ENCODE assay signal across 1 cellular context in genomic region chr12:69354561-69355187, GRCh38.
TF ChIP-seq lines count a peak whose summit lies in the region.

No MANE protein-coding gene starts in this region.

TF ChIP-seq in HepG2, 621 proteins besides CTCF, POLR2A, EP300 and RAD21 (continued from another document and continues in another):
- TF ChIP-seq ZNF770 (CRISPR knock-in tag; IDR thresholded peaks at IDR 0.05), result 0 out of 2 replicates have a peak, but pooled peaks have one; percentile 10
- TF ChIP-seq ZNF75D (CRISPR knock-in tag; IDR thresholded peaks at IDR 0.05; ENCODE audit: borderline replicate concordance), result no peak
- TF ChIP-seq ZNF543 (CRISPR knock-in tag; IDR thresholded peaks at IDR 0.05), result 0 out of 2 replicates have a peak, but pooled peaks have one; percentile 41
- no peak for TF ChIP-seq LRRFIP1 (CRISPR knock-in tag; conservative IDR thresholded peaks at IDR 0.05)
- no peak for TF ChIP-seq LBX2 (CRISPR knock-in tag; IDR thresholded peaks at IDR 0.05; ENCODE audit: borderline replicate concordance)
- TF ChIP-seq ZFP82 (CRISPR knock-in tag; IDR thresholded peaks at IDR 0.05; ENCODE audit: borderline replicate concordance), result no peak; the same call in 1 of the 2 replicates
- TF ChIP-seq TBX2 (CRISPR knock-in tag; IDR thresholded peaks at IDR 0.05; ENCODE audit: borderline replicate concordance), result peak; percentile 28; the same call in 1 of the 2 replicates
- no peak for TF ChIP-seq BCLAF1 (IDR thresholded peaks at IDR 0.05)
- TF ChIP-seq GATAD2A (CRISPR knock-in tag; IDR thresholded peaks at IDR 0.05), result peak; percentile 38; the same call in 1 of the 2 replicates
- TF ChIP-seq HNRNPK (IDR thresholded peaks at IDR 0.05; ENCODE audit: low read depth, low read length, poor library complexity, severe bottlenecking), result peak; percentile 11
- TF ChIP-seq ZNF710 (CRISPR knock-in tag; IDR thresholded peaks at IDR 0.05; ENCODE audit: borderline replicate concordance), result peak; percentile 91
- TF ChIP-seq NFIC (IDR thresholded peaks at IDR 0.05; ENCODE audit: low read length), result peak; percentile 75
- peak; percentile 56 for TF ChIP-seq THAP11 (CRISPR knock-in tag; IDR thresholded peaks at IDR 0.05)
- no peak for TF ChIP-seq MNT (IDR thresholded peaks at IDR 0.05)
- peak; percentile 49; the same call in 1 of the 2 replicates for TF ChIP-seq ZNF569 (CRISPR knock-in tag; IDR thresholded peaks at IDR 0.05; ENCODE audit: borderline replicate concordance)
- 0 out of 2 replicates have a peak, but pooled peaks have one; percentile 38 for TF ChIP-seq KLF6 (CRISPR knock-in tag; IDR thresholded peaks at IDR 0.05)
- no peak for TF ChIP-seq STAT6 (CRISPR knock-in tag; IDR thresholded peaks at IDR 0.05; ENCODE audit: borderline replicate concordance)
- no peak for TF ChIP-seq ZNF382 (CRISPR knock-in tag; IDR thresholded peaks at IDR 0.05; ENCODE audit: borderline replicate concordance)
- TF ChIP-seq SATB2 (CRISPR knock-in tag; IDR thresholded peaks at IDR 0.05), result peak; percentile 90
- no peak for TF ChIP-seq GPBP1L1 (CRISPR knock-in tag; IDR thresholded peaks at IDR 0.05)
- TF ChIP-seq ZNF567 (CRISPR knock-in tag; IDR thresholded peaks at IDR 0.05; ENCODE audit: borderline replicate concordance), result no peak; the same call in 1 of the 2 replicates
- TF ChIP-seq KDM3A (CRISPR knock-in tag; IDR thresholded peaks at IDR 0.05; ENCODE audit: low read depth), result no peak
- no peak for TF ChIP-seq DNMT3B (CRISPR knock-in tag; conservative IDR thresholded peaks at IDR 0.05)
- peak; percentile 99 for TF ChIP-seq AFF4 (CRISPR knock-in tag; IDR thresholded peaks at IDR 0.05)
- TF ChIP-seq NR2F1 (CRISPR knock-in tag; IDR thresholded peaks at IDR 0.05), result no peak
- TF ChIP-seq MTF2 (CRISPR knock-in tag; IDR thresholded peaks at IDR 0.05; ENCODE audit: borderline replicate concordance), result no peak
- TF ChIP-seq IRF1 (CRISPR knock-in tag; IDR thresholded peaks at IDR 0.05; ENCODE audit: low read depth), result no peak
- no peak for TF ChIP-seq HIC2 (CRISPR knock-in tag; IDR thresholded peaks at IDR 0.05; ENCODE audit: low read depth)
- TF ChIP-seq ZNF446 (CRISPR knock-in tag; IDR thresholded peaks at IDR 0.05), result peak; percentile 63; the same call in 1 of the 2 replicates
